ENCODE assay signal across 15 cellular contexts in the genomic region with DNA sequence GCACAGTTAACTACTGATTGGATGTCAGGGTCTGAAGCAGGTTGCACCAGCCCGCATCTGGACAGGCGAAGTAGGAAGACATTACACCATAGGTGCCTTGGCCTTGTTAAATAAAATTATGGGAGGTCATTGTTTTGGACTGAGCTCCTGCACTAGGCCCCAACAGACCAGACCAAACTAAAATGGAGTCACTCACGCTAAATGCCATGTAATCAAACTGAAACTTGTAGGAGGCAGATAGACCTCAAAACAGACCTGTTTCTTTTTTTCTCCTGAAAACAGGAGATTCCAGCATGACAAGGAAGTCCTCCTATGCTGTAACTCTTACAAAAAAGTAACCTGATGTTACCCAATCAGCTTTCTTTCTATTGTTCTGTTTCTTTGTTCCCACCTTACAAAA. TPM values are rescaled to one million over a fixed set of nuclear protein-coding genes. Genes with fewer than 3 reads are reported as not detected.
A peak's percentile ranks its signal among the peaks of the same experiment; 100 is the strongest.
DNase-seq lines count a peak whose midpoint lies in the region; ATAC-seq and TF ChIP-seq lines count a peak whose summit lies in the region.
"Had no signal": no experiment of that assay in that cellular context is flagged by ENCODE, and none has a peak within 500 bp of the region (broad histone marks: within the 10 kb centered on the region; RNA-seq: fewer than 3 reads in every experiment).

No MANE protein-coding gene starts in this region.

- H3K4me3 Mint-ChIP-seq in Caco-2 (ENCODE audit: unreplicated experiment) (no peak overlapping the region), T-cell (no peak overlapping the region)
- H3K4me3 Mint-ChIP-seq: CD8-positive, alpha-beta memory T cell had no signal

- peaks cover 28% of the 10 kb centered on the region for H3K4me1 Mint-ChIP-seq in Caco-2 (ENCODE audit: low read depth, unreplicated experiment)
- H3K4me1 Mint-ChIP-seq in T-cell = peaks cover 6 to 21% (median 16%) of the 10 kb centered on the region in 3 donors

- H4K20me1 ChIP-seq in OCI-LY3 (ENCODE audit: insufficient read depth, low read length) = no peaks in the 10 kb centered on the region
- H4K20me1 ChIP-seq: BLaER1 treated with 17β-estradiol and CSF1 and Interleukin-3, amounts not matched to agents 10 nM and 100 nM had no signal

- POLR2A ChIA-PET in Caco-2 (lab: Charles Lee) = no interaction called here
- POLR2A ChIA-PET in T-cell (lab: Charles Lee) = no interaction called here

- H3K9me3 ChIP-seq in Caco-2 (no peaks in the 10 kb centered on the region), OCI-LY3 (ENCODE audit: insufficient read depth, low read length) (no peaks in the 10 kb centered on the region), neutrophil (no peaks in the 10 kb centered on the region)
- H3K9me3 ChIP-seq: BLaER1 treated with 17β-estradiol and CSF1 and Interleukin-3, amounts not matched to agents 10 nM and 100 nM had no signal

- peaks cover 48% of the 10 kb centered on the region for H3K4me1 ChIP-seq in Caco-2
- peaks cover 52% of the 10 kb centered on the region for H3K4me1 ChIP-seq in OCI-LY3 (ENCODE audit: low read length)
- peaks cover 21 to 22% of the 10 kb centered on the region in 2 experiments for H3K4me1 ChIP-seq in neutrophil (ENCODE audit: control insufficient read depth in 1 of 2, insufficient read depth in 1 of 2, low read depth in 1 of 2, low read length in 1 of 2)

- H3K36me3 ChIP-seq in Caco-2 (ENCODE audit: control insufficient read depth, insufficient read depth, low read length) (no peaks in the 10 kb centered on the region), OCI-LY3 (replicated peaks; ENCODE audit: low read depth, low read length) (no peaks in the 10 kb centered on the region), neutrophil (no peaks in the 10 kb centered on the region)
- H3K36me3 ChIP-seq: BLaER1 treated with 17β-estradiol and CSF1 and Interleukin-3, amounts not matched to agents 10 nM and 100 nM had no signal

- H3K4me3 ChIP-seq in Caco-2 (ENCODE audit: low read depth, low read length) (no peak overlapping the region), OCI-LY3 (ENCODE audit: low read length) (peak overlapping the region; percentile 62; the same call in 1 of the 2 replicates), neutrophil (ENCODE audit: low read depth in 1 of 2, low read length in 1 of 2) (no peak overlapping the region)
- H3K4me3 ChIP-seq: BLaER1 treated with 17β-estradiol and CSF1 and Interleukin-3, amounts not matched to agents 10 nM and 100 nM had no signal

- H3K9me3 Mint-ChIP-seq in Caco-2 (ENCODE audit: unreplicated experiment) = no peaks in the 10 kb centered on the region
- H3K9me3 Mint-ChIP-seq in T-cell = no peaks in the 10 kb centered on the region
- H3K9me3 Mint-ChIP-seq: CD8-positive, alpha-beta memory T cell had no signal

- H3K27ac ChIP-seq in OCI-LY3 (ENCODE audit: low read length) = peak overlapping the region; percentile 70
- H3K27ac ChIP-seq in neutrophil = peak overlapping the region; percentile 86
- H3K27ac ChIP-seq: BLaER1 treated with 17β-estradiol and CSF1 and Interleukin-3, amounts not matched to agents 10 nM and 100 nM had no signal

- DNase-seq in SKM-1 treated with dmso at 0.1 percent for 144 hours (lab: John Stamatoyannopoulos, UW; ENCODE audit: unreplicated experiment) = peak; percentile 41
- no peak for DNase-seq in SKM-1 (lab: John Stamatoyannopoulos, UW; ENCODE audit: unreplicated experiment)
- no peak for DNase-seq in Caco-2
- no peak for DNase-seq in T-cell
- DNase-seq in putamen (ENCODE audit: low spot score) = no peak
- DNase-seq: CD8-positive, alpha-beta memory T cell; NCI-H1092; NCI-H1436 treated with DMSO at 0.1 percent for 48 hours; NCI-H2029 treated with DMSO at 0.1 percent for 48 hours; NCI-H2171; NCI-H526 had no signal

- H3K27me3 Mint-ChIP-seq in Caco-2 (ENCODE audit: insufficient read depth, unreplicated experiment) (no peaks in the 10 kb centered on the region), T-cell (no peaks in the 10 kb centered on the region)
- H3K27me3 Mint-ChIP-seq: CD8-positive, alpha-beta memory T cell had no signal

- H3K27me3 ChIP-seq in Caco-2 (replicated peaks; ENCODE audit: control insufficient read depth, insufficient read depth, low read length) = no peaks in the 10 kb centered on the region
- H3K27me3 ChIP-seq in OCI-LY3 (ENCODE audit: low read depth, low read length) = 0 out of 2 replicates have a peak, but pooled peaks cover 2% of the 10 kb centered on the region
- no peaks in the 10 kb centered on the region for H3K27me3 ChIP-seq in neutrophil
- H3K27me3 ChIP-seq: BLaER1 treated with 17β-estradiol and CSF1 and Interleukin-3, amounts not matched to agents 10 nM and 100 nM had no signal

- no peak for ATAC-seq in T-cell (replicated peaks in 1 of 4)
- ATAC-seq: Panc1 had no signal

- H3K36me3 Mint-ChIP-seq in Caco-2 (ENCODE audit: insufficient read depth, unreplicated experiment) (peaks cover 4% of the 10 kb centered on the region), T-cell (peaks cover 13% of the 10 kb centered on the region)

- H3K27ac Mint-ChIP-seq in Caco-2 (ENCODE audit: unreplicated experiment) (peak overlapping the region; percentile 67), T-cell (peak overlapping the region in 1 of 2 donors; percentile 4)

- no TSS peak for BruUV-seq in Caco-2 (replicated peaks; lab: Mats Ljungman, UMichigan)

- no peak overlapping the region for H3K9ac ChIP-seq in OCI-LY3 (ENCODE audit: low read length)
- H3K9ac ChIP-seq: BLaER1 treated with 17β-estradiol and CSF1 and Interleukin-3, amounts not matched to agents 10 nM and 100 nM had no signal

- peak overlapping the region; percentile 57 for H3K4me2 ChIP-seq in OCI-LY3 (ENCODE audit: low read length)

- CTCF ChIA-PET in Caco-2 (lab: Charles Lee) = no interaction called here
- CTCF ChIA-PET in T-cell (lab: Charles Lee) = no interaction called here

- intact Hi-C loops in Caco-2 (cut with micrococcal nuclease; ENCODE audit: unreplicated experiment) = no loop called here

- H2AFZ ChIP-seq in OCI-LY3 (ENCODE audit: low read depth, low read length) = no peak overlapping the region

- TF ChIP-seq CTCF in Caco-2 (IDR thresholded peaks at IDR 0.05; ENCODE audit: insufficient read depth in 1 of 2, low read depth in 1 of 2, low read length in 1 of 2, severe bottlenecking in 1 of 2, unreplicated experiment in 1 of 2) (no peak), OCI-LY3 (IDR thresholded peaks at IDR 0.05; ENCODE audit: low read depth, low read length) (no peak), neutrophil (IDR thresholded peaks at IDR 0.05) (no peak)

- no peaks in the 10 kb centered on the region for H3K79me2 ChIP-seq in OCI-LY3 (ENCODE audit: low read length)

RNA-seq across cellular contexts. Expression of a gene that starts 15.5 kb away (rescaled TPM):
- 72.5 and 85.3 TPM in 2 replicates for total RNA-seq in Caco-2 (2022)
- total RNA-seq in T-cell = 10 to 100 TPM; 20.6 to 31.9 (median 22.5) TPM
